In the genomic region with DNA sequence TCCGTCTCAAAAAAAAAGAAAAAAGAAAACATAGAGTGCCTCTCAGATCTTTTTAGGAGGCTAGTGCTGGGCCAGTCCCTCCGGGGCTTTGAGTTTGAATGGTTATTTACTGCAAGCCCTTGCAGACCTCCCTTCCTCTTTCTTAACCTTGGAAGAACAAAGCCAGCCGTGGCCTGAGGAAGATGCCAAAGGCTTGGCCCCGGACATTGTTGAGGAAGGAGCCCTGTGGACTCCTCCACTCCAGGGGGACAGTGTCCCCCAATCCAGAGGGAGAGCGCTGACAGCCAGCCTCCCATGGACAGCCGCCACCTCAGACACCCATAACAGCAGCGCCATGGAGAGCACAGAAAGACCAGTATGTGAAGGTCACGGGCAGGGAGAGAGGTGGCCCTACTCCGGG, we compare ENCODE assay signal across 16 cellular contexts. TPM values are rescaled to one million over a fixed set of nuclear protein-coding genes. Genes with fewer than 3 reads are reported as not detected.
"Had no signal": no experiment of that assay in that cellular context is flagged by ENCODE, and none has a peak within 500 bp of the region (broad histone marks: within the 10 kb centered on the region; RNA-seq: fewer than 3 reads in every experiment).

No MANE protein-coding gene starts in this region.

- DNase-seq: activated CD4-positive, CD25-positive, alpha-beta regulatory T cell treated with anti-CD3 and anti-CD28 coated beads, Interleukin-2, amount 50 U/mL, for 72 hours; activated naive CD4-positive, alpha-beta T cell treated with Interleukin-2 at 50 U/mL for 16 hours; activated T-cell treated with anti-CD3 and anti-CD28 coated beads for 4 hours; anterior cingulate cortex; brain microvascular endothelial cell; cortex of kidney; effector CD8-positive, alpha-beta T cell; foreskin fibroblast; immature natural killer cell; lower lobe of right lung; midbrain; ovary; sigmoid colon; spleen; stimulated activated CD4-positive, alpha-beta T cell treated with anti-CD3 and anti-CD28 coated beads, Interleukin-1b, Interleukin-23, amount 100 ng/mL, for 48 hours had no signal

- H3K36me3 Mint-ChIP-seq: immature natural killer cell had no signal

- H3K4me3 ChIP-seq: lower lobe of right lung, neural progenitor cell, ovary, sigmoid colon, spleen had no signal

- H3K9me3 Mint-ChIP-seq: immature natural killer cell, neural progenitor cell had no signal

- H3K4me3 Mint-ChIP-seq: immature natural killer cell, neural progenitor cell had no signal

- H3K27ac Mint-ChIP-seq: immature natural killer cell, neural progenitor cell had no signal

- H3K27ac ChIP-seq: brain microvascular endothelial cell, lower lobe of right lung, neural progenitor cell, ovary, sigmoid colon had no signal

- H3K27me3 ChIP-seq: ovary had no signal

- H2AFZ ChIP-seq: neural progenitor cell had no signal

- H3K9ac ChIP-seq: neural progenitor cell had no signal

RNA-seq across cellular contexts. Expression of a gene that starts 38.9 kb away (rescaled TPM):
- polyA plus RNA-seq: immature natural killer cell had no signal
